8 cellular contexts compared by ENCODE assay signal in genomic region chr11:36289226-36289852, GRCh38. TPM values are rescaled to one million over a fixed set of nuclear protein-coding genes. Genes with fewer than 3 reads are reported as not detected.
DNase-seq lines count a peak whose midpoint lies in the region; ATAC-seq, FAIRE-seq and TF ChIP-seq lines count a peak whose summit lies in the region.

Gene COMMD9, minus strand, starts transcription at chr11:36289424. Its CDS starts 12 bp downstream, at chr11:36289412.

- H3K4me3 Mint-ChIP-seq in activated naive CD8-positive, alpha-beta T cell treated with anti-CD3 and anti-CD28 coated beads, Interleukin-2, amount 50 U/mL, for 24 hours: peak within 1 kb of the TSS; percentile 94

- TF ChIP-seq CTCF in GM12864 (IDR thresholded peaks at IDR 0.05; ENCODE audit: low read depth, low read length, missing control alignments): no peak
- TF ChIP-seq CTCF in pancreas (IDR thresholded peaks at IDR 0.05): no peak
- peak in 1 of 2 experiments; percentile 14 for TF ChIP-seq CTCF in tibial artery (IDR thresholded peaks at IDR 0.05)

- intact Hi-C loops in Right ventricle myocardium superior (cut with DNase I): no loop called here
- intact Hi-C loops in pancreas (cut with DNase I): no loop called here
- intact Hi-C loops in tibial artery (cut with DNase I; ENCODE audit: low total_unique reads): no loop called here

- H3K4me1 ChIP-seq in pancreas (no peaks in the 10 kb centered on the region), tibial artery (peaks cover 0 to 18% (median 13%) of the 10 kb centered on the region in 4 donors)

- H3K27ac ChIP-seq in pancreas (peak within 1 kb of the TSS in 3 of 4 donors; percentile 19 to 56 (median 38)), tibial artery (peak within 1 kb of the TSS; percentile 21 to 30)

- H3K36me3 ChIP-seq in pancreas: no peaks in the 10 kb centered on the region
- H3K36me3 ChIP-seq in tibial artery: no peaks in the 10 kb centered on the region

- H3K27ac Mint-ChIP-seq in activated naive CD8-positive, alpha-beta T cell treated with anti-CD3 and anti-CD28 coated beads, Interleukin-2, amount 50 U/mL, for 24 hours: peak within 1 kb of the TSS; percentile 91

- H3K9me3 ChIP-seq in pancreas (no peaks in the 10 kb centered on the region), tibial artery (no peaks in the 10 kb centered on the region)

- no peaks in the 10 kb centered on the region for H3K36me3 Mint-ChIP-seq in activated naive CD8-positive, alpha-beta T cell treated with anti-CD3 and anti-CD28 coated beads, Interleukin-2, amount 50 U/mL, for 24 hours (ENCODE audit: low read depth)

- peak; percentile 68 for FAIRE-seq in pancreas (lab: Jason Lieb, UNC)

- no peaks in the 10 kb centered on the region for H3K9me3 Mint-ChIP-seq in activated naive CD8-positive, alpha-beta T cell treated with anti-CD3 and anti-CD28 coated beads, Interleukin-2, amount 50 U/mL, for 24 hours

- peaks cover 35% of the 10 kb centered on the region for H3K4me1 Mint-ChIP-seq in activated naive CD8-positive, alpha-beta T cell treated with anti-CD3 and anti-CD28 coated beads, Interleukin-2, amount 50 U/mL, for 24 hours

- H3K27me3 ChIP-seq in pancreas (no peaks in the 10 kb centered on the region), tibial artery (no peaks in the 10 kb centered on the region)

- ATAC-seq in HG02759 (IDR thresholded peaks at IDR 0.05; ENCODE audit: unreplicated experiment): peak; percentile 100
- peak; percentile 99 for ATAC-seq in activated naive CD8-positive, alpha-beta T cell treated with anti-CD3 and anti-CD28 coated beads, Interleukin-2, amount 50 U/mL, for 24 hours
- peak; percentile 100 for ATAC-seq in Right ventricle myocardium superior (ENCODE audit: poor library complexity)
- ATAC-seq in pancreas: peak; percentile 98 to 100 (median 98)

- H3K27me3 Mint-ChIP-seq in activated naive CD8-positive, alpha-beta T cell treated with anti-CD3 and anti-CD28 coated beads, Interleukin-2, amount 50 U/mL, for 24 hours: no peaks in the 10 kb centered on the region

- H3K4me3 ChIP-seq in GM12864 (ENCODE audit: low read depth, low read length) (peak within 1 kb of the TSS; percentile 76), pancreas (peak within 1 kb of the TSS; percentile 37 to 70 (median 62)), tibial artery (peak within 1 kb of the TSS; percentile 56 to 59)

- DNase-seq in GM12864 (ENCODE audit: low read depth) (peak; percentile 82), NCI-H1417 (lab: John Stamatoyannopoulos, UW) (peak; percentile 91 to 97 (median 95)), SW 1271 (lab: John Stamatoyannopoulos, UW) (peak; percentile 85 to 90), Right ventricle myocardium superior (peak; percentile 97), pancreas (peak; percentile 90 to 96 (median 92)), tibial artery (peak; percentile 95 to 96)
- peak; percentile 93 for DNase-seq in activated naive CD8-positive, alpha-beta T cell treated with anti-CD3 and anti-CD28 coated beads, Interleukin-2, amount 50 U/mL, for 24 hours

- WGBS in pancreas, 2 donors: 1% methylated on average over 31 of the region's 31 CpGs

RNA-seq across cellular contexts. Expression of gene COMMD9, which starts in this region (rescaled TPM):
- total RNA-seq in Right ventricle myocardium superior (56.2 TPM), pancreas (10 to 100 TPM; 16.5 to 47.6 (median 29.1) TPM)
- polyA plus RNA-seq in pancreas: 10 to 100 TPM; 22.5 to 37.4 TPM

Comparison
In these comparisons a context has a peak if more than half of its experiments do, and no peak if none do; other contexts are left out.
1. Peak in every context shown above with its lines: DNase-seq, ATAC-seq, H3K4me3 ChIP-seq and H3K27ac ChIP-seq.